8 cellular contexts compared by ENCODE assay signal in genomic region chr13:29104461-29104860, GRCh38.
"Had no signal": no experiment of that assay in that cellular context is flagged by ENCODE, and none has a peak within 500 bp of the region (broad histone marks: within the 10 kb centered on the region; RNA-seq: fewer than 3 reads in every experiment).

No MANE protein-coding gene starts in this region.

- H2AFZ ChIP-seq: GM23248, GM23338 had no signal

- H3K27ac ChIP-seq: GM23248 had no signal

- DNase-seq: GM23248, GOT3, H7, H9, HCEC 1CT, HFFc6 had no signal

- H3K9me3 ChIP-seq: HAP-1 had no signal

- H3K36me3 ChIP-seq: HAP-1 had no signal

- H3K4me2 ChIP-seq: GM23338 had no signal

- H3K9ac ChIP-seq: GM23248 had no signal

- H3K4me3 ChIP-seq: GM23248, GM23338, HAP-1 had no signal

- H3K4me1 ChIP-seq: HAP-1 had no signal
